11 cellular contexts compared by ENCODE assay signal in the genomic region with DNA sequence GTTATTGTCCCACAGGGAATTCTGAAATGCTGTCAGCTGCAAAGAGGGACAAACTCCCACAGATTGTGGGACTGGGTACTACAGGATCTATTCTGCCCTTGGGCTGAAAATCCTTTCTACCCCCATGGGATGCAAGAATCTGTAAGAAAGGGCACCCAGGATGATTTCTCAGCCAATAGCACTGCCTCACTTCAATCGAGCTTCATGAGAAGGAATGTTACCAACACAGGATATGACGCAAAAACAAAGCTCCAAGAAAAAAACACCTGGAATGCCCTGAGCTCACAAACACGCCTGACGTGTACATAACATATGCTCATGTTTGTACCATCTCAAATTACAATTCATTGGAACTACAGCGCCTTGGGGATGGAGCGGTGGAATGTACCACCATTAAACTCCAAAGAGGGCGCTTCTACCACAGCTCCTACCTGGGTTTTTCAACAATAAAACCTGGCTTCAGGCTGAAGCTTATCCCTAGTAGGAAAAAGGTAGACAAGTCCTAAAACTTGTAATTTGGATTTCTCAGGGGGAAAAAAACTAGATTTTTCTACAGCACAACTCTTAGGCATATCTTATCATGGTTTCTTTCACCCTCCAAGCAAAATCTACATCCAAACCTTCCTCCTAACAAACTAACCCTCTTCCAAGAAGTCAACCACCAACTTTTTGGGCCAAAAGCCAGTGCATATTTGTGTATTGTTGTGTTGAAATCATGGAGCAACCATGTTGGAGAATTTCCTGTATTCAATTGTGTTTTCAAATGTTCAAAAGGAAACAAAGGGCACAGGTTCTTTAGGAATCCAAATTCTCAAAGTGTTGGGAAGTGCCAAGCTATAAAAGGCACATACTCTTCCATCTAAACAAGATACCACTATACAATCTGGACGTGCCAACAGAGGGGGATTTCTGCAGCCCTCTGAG.
DNase-seq lines count a peak whose midpoint lies in the region; ATAC-seq and TF ChIP-seq lines count a peak whose summit lies in the region.
"Had no signal": no experiment of that assay in that cellular context is flagged by ENCODE, and none has a peak within 500 bp of the region (broad histone marks: within the 10 kb centered on the region; RNA-seq: fewer than 3 reads in every experiment).

No MANE protein-coding gene starts in this region.

- H3K27me3 Mint-ChIP-seq in GM23338 (ENCODE audit: insufficient read depth, low read depth, poor library complexity) (peaks cover 4% of the 10 kb centered on the region), immature natural killer cell (ENCODE audit: low read depth in 3 of 3) (peaks cover 10 to 17% (median 14%) of the 10 kb centered on the region in 3 donors)
- H3K27me3 Mint-ChIP-seq: type B pancreatic cell had no signal

- H3K36me3 ChIP-seq in A673 (ENCODE audit: insufficient read depth, low read length, poor library complexity, severe bottlenecking) = no peaks in the 10 kb centered on the region
- no peaks in the 10 kb centered on the region for H3K36me3 ChIP-seq in GM23338 (ENCODE audit: insufficient read depth)

- no peak overlapping the region for H3K27ac ChIP-seq in A673 (ENCODE audit: low read depth, low read length, poor library complexity, severe bottlenecking)
- H3K27ac ChIP-seq in GM23338 (ENCODE audit: low read depth) = no peak overlapping the region

- ATAC-seq in GM23338 = peak; percentile 47
- ATAC-seq in activated naive CD4-positive, alpha-beta T cell treated with anti-CD3 and anti-CD28 coated beads, Interleukin-2, amount 50 U/mL, for 72 hours = no peak
- ATAC-seq in GM18907 (IDR thresholded peaks at IDR 0.05; ENCODE audit: unreplicated experiment) = no peak
- no peak for ATAC-seq in HG02884 (IDR thresholded peaks at IDR 0.05; ENCODE audit: unreplicated experiment)
- ATAC-seq: sciatic nerve had no signal

- POLR2A ChIA-PET in A673 (lab: Charles Lee; ENCODE audit: low non-redundant PET) = no interaction called here

- H3K4me1 ChIP-seq in A673 (ENCODE audit: insufficient read depth, low read length, poor library complexity, severe bottlenecking) = peaks cover 42% of the 10 kb centered on the region
- H3K4me1 ChIP-seq in GM23338 (ENCODE audit: insufficient read depth) = 0 out of 2 replicates have a peak, but pooled peaks cover 3% of the 10 kb centered on the region

- H3K4me3 ChIP-seq in A673 (ENCODE audit: low read depth, low read length, poor library complexity, severe bottlenecking) = no peak overlapping the region
- H3K4me3 ChIP-seq in GM23338 = no peak overlapping the region

- BruUV-seq in A673 (replicated peaks; lab: Mats Ljungman, UMichigan) = no TSS peak

- H3K9me3 Mint-ChIP-seq in GM23338 (no peaks in the 10 kb centered on the region), immature natural killer cell (no peaks in the 10 kb centered on the region)
- H3K9me3 Mint-ChIP-seq in activated naive CD4-positive, alpha-beta T cell treated with anti-CD3 and anti-CD28 coated beads, Interleukin-2, amount 50 U/mL, for 72 hours = peaks cover 0 to 6% of the 10 kb centered on the region in 2 donors
- H3K9me3 Mint-ChIP-seq: type B pancreatic cell had no signal

- no peaks in the 10 kb centered on the region for H4K20me1 ChIP-seq in GM23338 (replicated peaks; ENCODE audit: insufficient read depth)

- CTCF ChIA-PET in A673 (lab: Charles Lee) = no interaction called here

- H3K4me3 Mint-ChIP-seq in GM23338 = no peak overlapping the region
- peak overlapping the region in 4 of 5 donors; percentile 2 to 51 (median 16) for H3K4me3 Mint-ChIP-seq in immature natural killer cell

- H3K27ac Mint-ChIP-seq in GM23338 = no peak overlapping the region; the same call in 1 of the 2 replicates
- H3K27ac Mint-ChIP-seq in immature natural killer cell = peak overlapping the region; percentile 79 to 100 (median 96)
- H3K27ac Mint-ChIP-seq in activated naive CD4-positive, alpha-beta T cell treated with anti-CD3 and anti-CD28 coated beads, Interleukin-2, amount 50 U/mL, for 72 hours = no peak overlapping the region

- H2AFZ ChIP-seq in GM23338 = no peak overlapping the region; the same call in 1 of the 2 replicates

- H3K9me3 ChIP-seq in A673 (ENCODE audit: low read depth, low read length, poor library complexity, severe bottlenecking) = no peaks in the 10 kb centered on the region

- H3K36me3 Mint-ChIP-seq in GM23338 (ENCODE audit: low read depth) (no peaks in the 10 kb centered on the region; the same call in 2 of the 3 replicates), immature natural killer cell (peaks cover 0 to 4% (median 3%) of the 10 kb centered on the region in 3 donors)
- H3K36me3 Mint-ChIP-seq in activated naive CD4-positive, alpha-beta T cell treated with anti-CD3 and anti-CD28 coated beads, Interleukin-2, amount 50 U/mL, for 72 hours = peaks cover 4 to 11% of the 10 kb centered on the region in 2 donors
- H3K36me3 Mint-ChIP-seq: type B pancreatic cell had no signal

- TF ChIP-seq CTCF in A673 (conservative IDR thresholded peaks at IDR 0.05; ENCODE audit: low read depth, low read length) (no peak), GM23338 (conservative IDR thresholded peaks at IDR 0.05; ENCODE audit: low read depth in 2 of 2) (0 out of 4 replicates have a peak, but pooled peaks of 1 of the 2 experiments have one; percentile 9)

- no peak overlapping the region for H3K4me2 ChIP-seq in GM23338

- H3K27me3 ChIP-seq in A673 (replicated peaks; ENCODE audit: insufficient read depth, low read depth, low read length, poor library complexity) (no peaks in the 10 kb centered on the region), GM23338 (ENCODE audit: insufficient read depth) (no peaks in the 10 kb centered on the region)

- DNase-seq in A673 (ENCODE audit: low spot score) (peak; percentile 51), GM23338 (ENCODE audit: low spot score) (peak; percentile 45), astrocyte of the hippocampus (ENCODE audit: low read depth, low spot score) (peak; percentile 23), immature natural killer cell (no peak)
- no peak for DNase-seq in activated naive CD4-positive, alpha-beta T cell treated with anti-CD3 and anti-CD28 coated beads, Interleukin-2, amount 50 U/mL, for 72 hours (ENCODE audit: low spot score in 2 of 2)
- DNase-seq in stimulated activated CD4-positive, alpha-beta T cell treated with anti-CD3 and anti-CD28 coated beads, Interleukin-4, amount 100 ng/mL, for 4 hours = no peak
- DNase-seq: NCI-H1436 treated with DMSO at 0.1 percent for 48 hours had no signal

- no peaks in the 10 kb centered on the region for H3F3A ChIP-seq in GM23338 (replicated peaks; ENCODE audit: low read depth)

- H3K4me1 Mint-ChIP-seq in GM23338 (peaks cover 23% of the 10 kb centered on the region), immature natural killer cell (peaks cover 93 to 100% of the 10 kb centered on the region in 2 donors)

- no peaks in the 10 kb centered on the region; the same call in 1 of the 2 replicates for H3K9me2 ChIP-seq in GM23338 (ENCODE audit: insufficient read depth)

- intact Hi-C loops in A673 (cut with micrococcal nuclease; ENCODE audit: unreplicated experiment) = no loop called here

- no peaks in the 10 kb centered on the region for H3K79me2 ChIP-seq in GM23338 (replicated peaks; ENCODE audit: insufficient read depth)

Comparison
In these comparisons a context has a peak if more than half of its experiments do, and no peak if none do; other contexts are left out.
1. DNase-seq: peak in A673 (single experiment), GM23338 (single experiment) and astrocyte of the hippocampus (single experiment); none in immature natural killer cell (0 of 3), activated naive CD4-positive, alpha-beta T cell treated with anti-CD3 and anti-CD28 coated beads, Interleukin-2, amount 50 U/mL, for 72 hours (0 of 2) and stimulated activated CD4-positive, alpha-beta T cell treated with anti-CD3 and anti-CD28 coated beads, Interleukin-4, amount 100 ng/mL, for 4 hours (0 of 2).
2. H3K27ac Mint-ChIP-seq: peak in immature natural killer cell (6 of 6); none in GM23338 (single experiment) and activated naive CD4-positive, alpha-beta T cell treated with anti-CD3 and anti-CD28 coated beads, Interleukin-2, amount 50 U/mL, for 72 hours (0 of 2).